Comparison of ENCODE assay signal across 1 cellular context in the genomic region with DNA sequence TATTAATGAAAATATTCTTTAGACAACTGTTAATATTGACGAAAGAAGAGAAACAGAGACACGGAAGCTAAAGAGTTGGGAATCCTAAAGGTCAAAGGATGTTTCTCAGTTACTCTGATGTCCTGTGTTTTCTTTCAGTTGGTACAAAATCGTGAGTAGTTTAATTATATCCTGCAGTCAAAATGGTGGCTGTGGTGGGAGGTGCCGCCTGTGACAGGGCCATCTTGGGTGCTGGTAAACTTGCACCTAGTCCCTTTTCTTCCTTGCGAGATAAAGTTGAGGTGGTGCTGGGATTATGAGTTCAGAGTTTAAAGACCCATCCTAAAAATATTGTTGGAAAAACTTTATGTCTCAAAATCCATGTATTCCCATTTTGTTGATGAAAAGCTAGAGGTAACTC.
TF ChIP-seq lines count a peak whose summit lies in the region.

No MANE protein-coding gene starts in this region.

TF ChIP-seq in GM23338, 12 proteins besides CTCF, POLR2A, EP300 and RAD21 (continued from another document):
- TF ChIP-seq EZH2 (IDR thresholded peaks at IDR 0.05; ENCODE audit: low read depth, unreplicated experiment), result no peak
- no peak for TF ChIP-seq ETS1 (IDR thresholded peaks at IDR 0.05)
- TF ChIP-seq EZH2phosphoT487 (IDR thresholded peaks at IDR 0.05; ENCODE audit: unreplicated experiment), result no peak
